Comparison of ENCODE assay signal across 1 cellular context in the genomic region with DNA sequence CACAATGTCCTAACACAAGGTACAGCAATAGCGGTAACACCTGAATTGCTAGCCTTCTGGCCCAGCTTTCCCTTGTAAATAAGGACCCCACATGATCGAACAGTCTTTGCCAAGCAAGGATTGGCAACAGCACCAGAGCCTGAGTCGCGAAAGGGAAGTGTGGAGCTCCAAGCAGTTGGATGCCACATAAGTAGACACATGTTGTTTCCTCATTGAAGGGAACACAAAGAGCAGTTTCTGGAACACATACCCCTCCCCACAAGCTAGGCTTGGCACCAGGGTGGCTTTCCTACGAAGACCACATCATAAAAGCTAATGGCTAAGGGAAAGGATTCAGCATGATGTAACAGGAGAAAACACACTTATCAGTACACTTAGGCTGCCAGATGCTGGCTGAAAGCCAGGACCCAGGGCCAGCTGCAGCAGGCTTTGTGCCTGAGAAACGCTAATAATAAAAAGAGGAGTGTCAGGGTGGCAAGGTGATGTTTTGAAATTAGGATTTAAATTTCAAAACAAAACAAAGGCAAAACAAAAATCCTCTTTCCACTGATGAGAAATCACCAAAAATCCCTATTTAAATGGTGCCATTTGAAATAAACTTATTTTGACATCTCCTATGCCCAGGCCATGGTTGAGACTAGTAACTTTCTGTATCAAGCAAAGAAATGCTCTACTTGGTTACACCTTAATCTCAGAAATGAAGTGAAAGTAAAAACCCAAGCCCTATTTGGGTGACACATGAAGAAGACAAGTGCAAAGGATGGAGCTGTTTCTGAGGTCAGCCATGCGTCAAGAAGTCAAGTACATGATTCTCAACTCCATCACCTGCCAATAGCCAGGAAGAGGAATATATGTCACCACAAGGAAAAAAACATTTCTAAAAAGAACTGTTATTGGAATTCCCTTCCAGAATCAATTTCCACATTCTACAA.
TF ChIP-seq lines count a peak whose summit lies in the region.

No MANE protein-coding gene starts in this region.

TF ChIP-seq in K562, 482 proteins besides CTCF, POLR2A, EP300 and RAD21 (continued from another document and continues in another):
- TF ChIP-seq, protein P1, sequence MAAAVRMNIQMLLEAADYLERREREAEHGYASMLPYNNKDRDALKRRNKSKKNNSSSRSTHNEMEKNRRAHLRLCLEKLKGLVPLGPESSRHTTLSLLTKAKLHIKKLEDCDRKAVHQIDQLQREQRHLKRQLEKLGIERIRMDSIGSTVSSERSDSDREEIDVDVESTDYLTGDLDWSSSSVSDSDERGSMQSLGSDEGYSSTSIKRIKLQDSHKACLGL (CRISPR knock-in tag; IDR thresholded peaks at IDR 0.05; ENCODE audit: borderline replicate concordance, poor library complexity, severe bottlenecking), result peak; percentile 72
- TF ChIP-seq MEF2D (tag; conservative IDR thresholded peaks at IDR 0.05; ENCODE audit: low read depth), result peak; percentile 90
- TF ChIP-seq ILF3 (IDR thresholded peaks at IDR 0.05; ENCODE audit: borderline replicate concordance), result no peak
- no peak for TF ChIP-seq GABPB1 (CRISPR knock-in tag; IDR thresholded peaks at IDR 0.05)
- TF ChIP-seq XRCC4 (IDR thresholded peaks at IDR 0.05; ENCODE audit: extremely low read depth, insufficient read depth, insufficient read length), result no peak
- TF ChIP-seq, protein P2, sequence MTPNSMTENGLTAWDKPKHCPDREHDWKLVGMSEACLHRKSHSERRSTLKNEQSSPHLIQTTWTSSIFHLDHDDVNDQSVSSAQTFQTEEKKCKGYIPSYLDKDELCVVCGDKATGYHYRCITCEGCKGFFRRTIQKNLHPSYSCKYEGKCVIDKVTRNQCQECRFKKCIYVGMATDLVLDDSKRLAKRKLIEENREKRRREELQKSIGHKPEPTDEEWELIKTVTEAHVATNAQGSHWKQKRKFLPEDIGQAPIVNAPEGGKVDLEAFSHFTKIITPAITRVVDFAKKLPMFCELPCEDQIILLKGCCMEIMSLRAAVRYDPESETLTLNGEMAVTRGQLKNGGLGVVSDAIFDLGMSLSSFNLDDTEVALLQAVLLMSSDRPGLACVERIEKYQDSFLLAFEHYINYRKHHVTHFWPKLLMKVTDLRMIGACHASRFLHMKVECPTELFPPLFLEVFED (CRISPR knock-in tag; conservative IDR thresholded peaks at IDR 0.05), result peak; percentile 64; the same call in 1 of the 2 replicates
- TF ChIP-seq RFX7 (CRISPR knock-in tag; IDR thresholded peaks at IDR 0.05), result no peak
- TF ChIP-seq, protein P3, sequence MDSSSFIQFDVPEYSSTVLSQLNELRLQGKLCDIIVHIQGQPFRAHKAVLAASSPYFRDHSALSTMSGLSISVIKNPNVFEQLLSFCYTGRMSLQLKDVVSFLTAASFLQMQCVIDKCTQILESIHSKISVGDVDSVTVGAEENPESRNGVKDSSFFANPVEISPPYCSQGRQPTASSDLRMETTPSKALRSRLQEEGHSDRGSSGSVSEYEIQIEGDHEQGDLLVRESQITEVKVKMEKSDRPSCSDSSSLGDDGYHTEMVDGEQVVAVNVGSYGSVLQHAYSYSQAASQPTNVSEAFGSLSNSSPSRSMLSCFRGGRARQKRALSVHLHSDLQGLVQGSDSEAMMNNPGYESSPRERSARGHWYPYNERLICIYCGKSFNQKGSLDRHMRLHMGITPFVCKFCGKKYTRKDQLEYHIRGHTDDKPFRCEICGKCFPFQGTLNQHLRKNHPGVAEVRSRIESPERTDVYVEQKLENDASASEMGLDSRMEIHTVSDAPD (CRISPR knock-in tag; IDR thresholded peaks at IDR 0.05), result peak; percentile 66; the same call in 1 of the 2 replicates
- TF ChIP-seq BRF1 (IDR thresholded peaks at IDR 0.05; ENCODE audit: borderline replicate concordance, extremely low read depth, insufficient read length), result no peak
- no peak for TF ChIP-seq THRAP3 (IDR thresholded peaks at IDR 0.05; ENCODE audit: borderline replicate concordance)
- TF ChIP-seq, protein P4, sequence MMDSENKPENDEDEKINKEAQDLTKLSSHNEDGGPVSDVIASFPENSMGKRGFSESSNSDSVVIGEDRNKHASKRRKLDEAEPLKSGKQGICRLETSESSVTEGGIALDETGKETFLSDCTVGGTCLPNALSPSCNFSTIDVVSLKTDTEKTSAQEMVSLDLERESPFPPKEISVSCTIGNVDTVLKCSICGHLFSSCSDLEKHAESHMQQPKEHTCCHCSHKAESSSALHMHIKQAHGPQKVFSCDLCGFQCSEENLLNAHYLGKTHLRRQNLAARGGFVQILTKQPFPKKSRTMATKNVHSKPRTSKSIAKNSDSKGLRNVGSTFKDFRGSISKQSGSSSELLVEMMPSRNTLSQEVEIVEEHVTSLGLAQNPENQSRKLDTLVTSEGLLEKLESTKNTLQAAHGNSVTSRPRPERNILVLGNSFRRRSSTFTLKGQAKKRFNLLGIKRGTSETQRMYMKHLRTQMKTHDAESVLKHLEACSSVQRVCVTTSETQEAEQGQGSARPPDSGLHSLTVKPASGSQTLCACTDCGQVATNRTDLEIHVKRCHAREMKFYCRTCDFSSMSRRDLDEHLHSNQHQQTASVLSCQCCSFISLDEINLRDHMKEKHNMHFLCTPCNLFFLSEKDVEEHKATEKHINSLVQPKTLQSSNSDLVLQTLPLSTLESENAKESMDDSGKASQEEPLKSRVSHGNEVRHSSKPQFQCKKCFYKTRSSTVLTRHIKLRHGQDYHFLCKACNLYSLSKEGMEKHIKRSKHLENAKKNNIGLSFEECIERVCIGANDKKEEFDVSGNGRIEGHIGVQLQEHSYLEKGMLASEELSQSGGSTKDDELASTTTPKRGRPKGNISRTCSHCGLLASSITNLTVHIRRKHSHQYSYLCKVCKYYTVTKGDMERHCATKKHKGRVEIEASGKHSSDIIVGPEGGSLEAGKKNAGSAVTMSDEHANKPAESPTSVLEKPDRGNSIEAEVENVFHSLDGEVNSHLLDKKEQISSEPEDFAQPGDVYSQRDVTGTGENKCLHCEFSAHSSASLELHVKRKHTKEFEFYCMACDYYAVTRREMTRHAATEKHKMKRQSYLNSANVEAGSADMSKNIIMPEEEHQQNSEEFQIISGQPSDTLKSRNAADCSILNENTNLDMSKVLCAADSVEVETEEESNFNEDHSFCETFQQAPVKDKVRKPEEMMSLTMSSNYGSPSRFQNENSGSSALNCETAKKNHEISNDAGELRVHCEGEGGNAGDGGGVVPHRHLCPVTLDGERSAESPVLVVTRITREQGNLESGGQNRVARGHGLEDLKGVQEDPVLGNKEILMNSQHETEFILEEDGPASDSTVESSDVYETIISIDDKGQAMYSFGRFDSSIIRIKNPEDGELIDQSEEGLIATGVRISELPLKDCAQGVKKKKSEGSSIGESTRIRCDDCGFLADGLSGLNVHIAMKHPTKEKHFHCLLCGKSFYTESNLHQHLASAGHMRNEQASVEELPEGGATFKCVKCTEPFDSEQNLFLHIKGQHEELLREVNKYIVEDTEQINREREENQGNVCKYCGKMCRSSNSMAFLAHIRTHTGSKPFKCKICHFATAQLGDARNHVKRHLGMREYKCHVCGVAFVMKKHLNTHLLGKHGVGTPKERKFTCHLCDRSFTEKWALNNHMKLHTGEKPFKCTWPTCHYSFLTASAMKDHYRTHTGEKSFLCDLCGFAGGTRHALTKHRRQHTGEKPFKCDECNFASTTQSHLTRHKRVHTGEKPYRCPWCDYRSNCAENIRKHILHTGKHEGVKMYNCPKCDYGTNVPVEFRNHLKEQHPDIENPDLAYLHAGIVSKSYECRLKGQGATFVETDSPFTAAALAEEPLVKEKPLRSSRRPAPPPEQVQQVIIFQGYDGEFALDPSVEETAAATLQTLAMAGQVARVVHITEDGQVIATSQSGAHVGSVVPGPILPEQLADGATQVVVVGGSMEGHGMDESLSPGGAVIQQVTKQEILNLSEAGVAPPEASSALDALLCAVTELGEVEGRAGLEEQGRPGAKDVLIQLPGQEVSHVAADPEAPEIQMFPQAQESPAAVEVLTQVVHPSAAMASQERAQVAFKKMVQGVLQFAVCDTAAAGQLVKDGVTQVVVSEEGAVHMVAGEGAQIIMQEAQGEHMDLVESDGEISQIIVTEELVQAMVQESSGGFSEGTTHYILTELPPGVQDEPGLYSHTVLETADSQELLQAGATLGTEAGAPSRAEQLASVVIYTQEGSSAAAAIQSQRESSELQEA (IDR thresholded peaks at IDR 0.05; ENCODE audit: low read depth), result no peak
- TF ChIP-seq, protein P5, sequence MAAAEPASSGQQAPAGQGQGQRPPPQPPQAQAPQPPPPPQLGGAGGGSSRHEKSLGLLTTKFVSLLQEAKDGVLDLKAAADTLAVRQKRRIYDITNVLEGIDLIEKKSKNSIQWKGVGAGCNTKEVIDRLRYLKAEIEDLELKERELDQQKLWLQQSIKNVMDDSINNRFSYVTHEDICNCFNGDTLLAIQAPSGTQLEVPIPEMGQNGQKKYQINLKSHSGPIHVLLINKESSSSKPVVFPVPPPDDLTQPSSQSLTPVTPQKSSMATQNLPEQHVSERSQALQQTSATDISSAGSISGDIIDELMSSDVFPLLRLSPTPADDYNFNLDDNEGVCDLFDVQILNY (CRISPR knock-in tag; IDR thresholded peaks at IDR 0.05), result no peak
- TF ChIP-seq, protein P6, sequence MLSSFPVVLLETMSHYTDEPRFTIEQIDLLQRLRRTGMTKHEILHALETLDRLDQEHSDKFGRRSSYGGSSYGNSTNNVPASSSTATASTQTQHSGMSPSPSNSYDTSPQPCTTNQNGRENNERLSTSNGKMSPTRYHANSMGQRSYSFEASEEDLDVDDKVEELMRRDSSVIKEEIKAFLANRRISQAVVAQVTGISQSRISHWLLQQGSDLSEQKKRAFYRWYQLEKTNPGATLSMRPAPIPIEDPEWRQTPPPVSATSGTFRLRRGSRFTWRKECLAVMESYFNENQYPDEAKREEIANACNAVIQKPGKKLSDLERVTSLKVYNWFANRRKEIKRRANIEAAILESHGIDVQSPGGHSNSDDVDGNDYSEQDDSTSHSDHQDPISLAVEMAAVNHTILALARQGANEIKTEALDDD (IDR thresholded peaks at IDR 0.05), result no peak
- TF ChIP-seq ILK (tag; IDR thresholded peaks at IDR 0.05; ENCODE audit: borderline replicate concordance, low read depth), result peak; percentile 46; the same call in 1 of the 2 replicates
- no peak for TF ChIP-seq TCF7 (IDR thresholded peaks at IDR 0.05; ENCODE audit: borderline replicate concordance)
- TF ChIP-seq SRSF1 (IDR thresholded peaks at IDR 0.05; ENCODE audit: low read depth, low read length), result no peak
- 0 out of 2 replicates have a peak, but pooled peaks have one; percentile 64 for TF ChIP-seq DIDO1 (tag; IDR thresholded peaks at IDR 0.05; ENCODE audit: low read depth)
- no peak for TF ChIP-seq ZNF212 (CRISPR knock-in tag; IDR thresholded peaks at IDR 0.05)
- peak; percentile 87 for TF ChIP-seq NFXL1 (CRISPR knock-in tag; IDR thresholded peaks at IDR 0.05)
- TF ChIP-seq, protein P7, sequence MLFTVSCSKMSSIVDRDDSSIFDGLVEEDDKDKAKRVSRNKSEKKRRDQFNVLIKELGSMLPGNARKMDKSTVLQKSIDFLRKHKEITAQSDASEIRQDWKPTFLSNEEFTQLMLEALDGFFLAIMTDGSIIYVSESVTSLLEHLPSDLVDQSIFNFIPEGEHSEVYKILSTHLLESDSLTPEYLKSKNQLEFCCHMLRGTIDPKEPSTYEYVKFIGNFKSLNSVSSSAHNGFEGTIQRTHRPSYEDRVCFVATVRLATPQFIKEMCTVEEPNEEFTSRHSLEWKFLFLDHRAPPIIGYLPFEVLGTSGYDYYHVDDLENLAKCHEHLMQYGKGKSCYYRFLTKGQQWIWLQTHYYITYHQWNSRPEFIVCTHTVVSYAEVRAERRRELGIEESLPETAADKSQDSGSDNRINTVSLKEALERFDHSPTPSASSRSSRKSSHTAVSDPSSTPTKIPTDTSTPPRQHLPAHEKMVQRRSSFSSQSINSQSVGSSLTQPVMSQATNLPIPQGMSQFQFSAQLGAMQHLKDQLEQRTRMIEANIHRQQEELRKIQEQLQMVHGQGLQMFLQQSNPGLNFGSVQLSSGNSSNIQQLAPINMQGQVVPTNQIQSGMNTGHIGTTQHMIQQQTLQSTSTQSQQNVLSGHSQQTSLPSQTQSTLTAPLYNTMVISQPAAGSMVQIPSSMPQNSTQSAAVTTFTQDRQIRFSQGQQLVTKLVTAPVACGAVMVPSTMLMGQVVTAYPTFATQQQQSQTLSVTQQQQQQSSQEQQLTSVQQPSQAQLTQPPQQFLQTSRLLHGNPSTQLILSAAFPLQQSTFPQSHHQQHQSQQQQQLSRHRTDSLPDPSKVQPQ (CRISPR knock-in tag; IDR thresholded peaks at IDR 0.05; ENCODE audit: borderline replicate concordance), result peak; percentile 60; the same call in 1 of the 2 replicates
- TF ChIP-seq, protein P8, sequence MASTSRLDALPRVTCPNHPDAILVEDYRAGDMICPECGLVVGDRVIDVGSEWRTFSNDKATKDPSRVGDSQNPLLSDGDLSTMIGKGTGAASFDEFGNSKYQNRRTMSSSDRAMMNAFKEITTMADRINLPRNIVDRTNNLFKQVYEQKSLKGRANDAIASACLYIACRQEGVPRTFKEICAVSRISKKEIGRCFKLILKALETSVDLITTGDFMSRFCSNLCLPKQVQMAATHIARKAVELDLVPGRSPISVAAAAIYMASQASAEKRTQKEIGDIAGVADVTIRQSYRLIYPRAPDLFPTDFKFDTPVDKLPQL (IDR thresholded peaks at IDR 0.05; ENCODE audit: extremely low read depth, insufficient read length), result no peak
- TF ChIP-seq, protein P9, sequence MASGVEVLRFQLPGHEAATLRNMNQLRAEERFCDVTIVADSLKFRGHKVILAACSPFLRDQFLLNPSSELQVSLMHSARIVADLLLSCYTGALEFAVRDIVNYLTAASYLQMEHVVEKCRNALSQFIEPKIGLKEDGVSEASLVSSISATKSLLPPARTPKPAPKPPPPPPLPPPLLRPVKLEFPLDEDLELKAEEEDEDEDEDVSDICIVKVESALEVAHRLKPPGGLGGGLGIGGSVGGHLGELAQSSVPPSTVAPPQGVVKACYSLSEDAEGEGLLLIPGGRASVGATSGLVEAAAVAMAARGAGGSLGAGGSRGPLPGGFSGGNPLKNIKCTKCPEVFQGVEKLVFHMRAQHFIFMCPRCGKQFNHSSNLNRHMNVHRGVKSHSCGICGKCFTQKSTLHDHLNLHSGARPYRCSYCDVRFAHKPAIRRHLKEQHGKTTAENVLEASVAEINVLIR (CRISPR knock-in tag; IDR thresholded peaks at IDR 0.05), result peak; percentile 47; the same call in 1 of the 2 replicates
- TF ChIP-seq, protein P10, sequence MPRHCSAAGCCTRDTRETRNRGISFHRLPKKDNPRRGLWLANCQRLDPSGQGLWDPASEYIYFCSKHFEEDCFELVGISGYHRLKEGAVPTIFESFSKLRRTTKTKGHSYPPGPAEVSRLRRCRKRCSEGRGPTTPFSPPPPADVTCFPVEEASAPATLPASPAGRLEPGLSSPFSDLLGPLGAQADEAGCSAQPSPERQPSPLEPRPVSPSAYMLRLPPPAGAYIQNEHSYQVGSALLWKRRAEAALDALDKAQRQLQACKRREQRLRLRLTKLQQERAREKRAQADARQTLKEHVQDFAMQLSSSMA (CRISPR knock-in tag; IDR thresholded peaks at IDR 0.05), result no peak; the same call in 1 of the 2 replicates
- TF ChIP-seq IRF2 (CRISPR knock-in tag; IDR thresholded peaks at IDR 0.05), result no peak
- TF ChIP-seq STAG1 (CRISPR knock-in tag; IDR thresholded peaks at IDR 0.05; ENCODE audit: borderline replicate concordance), result no peak
- no peak; the same call in none of the 2 replicates for TF ChIP-seq ZNF23 (CRISPR knock-in tag; IDR thresholded peaks at IDR 0.05)
- TF ChIP-seq, protein P11, sequence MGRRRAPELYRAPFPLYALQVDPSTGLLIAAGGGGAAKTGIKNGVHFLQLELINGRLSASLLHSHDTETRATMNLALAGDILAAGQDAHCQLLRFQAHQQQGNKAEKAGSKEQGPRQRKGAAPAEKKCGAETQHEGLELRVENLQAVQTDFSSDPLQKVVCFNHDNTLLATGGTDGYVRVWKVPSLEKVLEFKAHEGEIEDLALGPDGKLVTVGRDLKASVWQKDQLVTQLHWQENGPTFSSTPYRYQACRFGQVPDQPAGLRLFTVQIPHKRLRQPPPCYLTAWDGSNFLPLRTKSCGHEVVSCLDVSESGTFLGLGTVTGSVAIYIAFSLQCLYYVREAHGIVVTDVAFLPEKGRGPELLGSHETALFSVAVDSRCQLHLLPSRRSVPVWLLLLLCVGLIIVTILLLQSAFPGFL (CRISPR knock-in tag; IDR thresholded peaks at IDR 0.05), result no peak
- no peak for TF ChIP-seq POLR2AphosphoS2 (IDR thresholded peaks at IDR 0.05; ENCODE audit: low read length)
- no peak for TF ChIP-seq CBX1 (IDR thresholded peaks at IDR 0.05; ENCODE audit: low read depth)
